In the genomic region with DNA sequence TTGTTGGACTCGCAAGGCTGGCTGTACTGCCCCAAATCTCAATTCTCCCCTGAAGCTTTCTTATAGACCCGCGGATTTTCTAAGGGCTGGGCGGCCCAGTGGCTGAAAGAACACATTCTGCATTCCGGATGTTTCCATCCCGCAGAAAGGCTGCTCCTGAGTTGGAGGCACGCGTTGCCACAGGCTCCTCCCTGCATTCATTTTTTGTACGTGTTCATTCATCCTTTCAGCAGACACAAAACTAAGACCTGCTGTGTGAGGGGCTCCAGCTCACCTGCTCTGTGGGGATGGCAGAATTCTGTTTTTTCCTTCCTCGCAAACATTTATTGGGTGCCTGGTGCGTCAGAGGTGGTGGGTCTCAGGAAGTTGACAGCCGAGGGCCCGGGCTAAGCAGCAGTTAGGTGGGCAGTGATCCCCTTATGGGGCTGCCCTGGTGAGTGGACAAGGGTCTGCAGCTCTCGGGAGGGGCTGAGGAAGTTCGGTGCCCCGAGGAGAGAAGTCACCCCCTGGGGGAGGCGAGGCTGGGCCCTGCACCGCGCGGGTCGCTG, we compare ENCODE assay signal across 12 cellular contexts. TPM values are rescaled to one million over a fixed set of nuclear protein-coding genes. Genes with fewer than 3 reads are reported as not detected.
DNase-seq lines count a peak whose midpoint lies in the region; ATAC-seq and TF ChIP-seq lines count a peak whose summit lies in the region.
"Had no signal": no experiment of that assay in that cellular context is flagged by ENCODE, and none has a peak within 500 bp of the region (broad histone marks: within the 10 kb centered on the region; RNA-seq: fewer than 3 reads in every experiment).

No MANE protein-coding gene starts in this region.

- peak in 1 of 2 donors; percentile 56 for ATAC-seq in lower lobe of right lung

- 62% methylated on average over 21 of the region's 21 CpGs for WGBS in smooth muscle cell (ENCODE audit: low lambda C conversion rate)

- H3K27ac ChIP-seq in RWPE1 (peak overlapping the region; percentile 46), lower lobe of right lung (no peak overlapping the region), smooth muscle cell (ENCODE audit: low read depth) (no peak overlapping the region)

- POLR2A ChIA-PET in RWPE1 (lab: Yijun Ruan, JAX; ENCODE audit: low non-redundant PET): interaction anchor here (0.6 kb wide), 1 partner anchor 171 kb away, joined by 3 read pairs; no protein-coding TSS in a partner anchor

- H3K36me3 ChIP-seq in lower lobe of right lung (peaks cover 9% of the 10 kb centered on the region), smooth muscle cell (ENCODE audit: low read depth) (no peaks in the 10 kb centered on the region)

- H3K9ac ChIP-seq in smooth muscle cell (ENCODE audit: low read depth): no peak overlapping the region

- peaks cover 24% of the 10 kb centered on the region for H4K20me1 ChIP-seq in smooth muscle cell (ENCODE audit: low read depth)

- H3K9me3 ChIP-seq in lower lobe of right lung (no peaks in the 10 kb centered on the region), smooth muscle cell (replicated peaks; ENCODE audit: low read depth) (no peaks in the 10 kb centered on the region)

- no peaks in the 10 kb centered on the region for H3K27me3 ChIP-seq in lower lobe of right lung (ENCODE audit: low read depth)
- H3K27me3 ChIP-seq in smooth muscle cell (ENCODE audit: low read depth): no peaks in the 10 kb centered on the region

- TF ChIP-seq CTCF in RWPE1 (conservative IDR thresholded peaks at IDR 0.05; ENCODE audit: low read depth) (no peak; the same call in 1 of the 2 replicates), lower lobe of right lung (IDR thresholded peaks at IDR 0.05) (no peak), smooth muscle cell (IDR thresholded peaks at IDR 0.05; ENCODE audit: borderline replicate concordance, insufficient read depth, poor library complexity, severe bottlenecking) (no peak)

- no peak for DNase-seq in RWPE1 (ENCODE audit: low spot score)
- peak; percentile 43 for DNase-seq in ecto neural progenitor cell (ENCODE audit: low spot score)
- DNase-seq in lower lobe of right lung: peak; percentile 27
- DNase-seq in smooth muscle cell (lab: John Stamatoyannopoulos, UW; ENCODE audit: unreplicated experiment): no peak
- DNase-seq in kidney tubule cell (ENCODE audit: low spot score): no peak
- no peak for DNase-seq in EL
- no peak for DNase-seq in activated CD4-positive, alpha-beta T cell treated with anti-CD3 and anti-CD28 coated beads for 1 hour
- DNase-seq: activated CD4-positive, CD25-positive, alpha-beta regulatory T cell treated with anti-CD3 and anti-CD28 coated beads, Interleukin-2, amount 50 U/mL, for 72 hours; activated T-cell treated with anti-CD3 and anti-CD28 coated beads, Interleukin-2, amount 50 U/mL, for 24 hours; NCI-H2227 treated with DMSO at 0.1 percent for 48 hours had no signal

- H3K4me1 ChIP-seq in lower lobe of right lung: peaks cover 71% of the 10 kb centered on the region
- H3K4me1 ChIP-seq in smooth muscle cell (ENCODE audit: low read depth): peaks cover 7% of the 10 kb centered on the region

- no peak overlapping the region for H2AFZ ChIP-seq in smooth muscle cell (ENCODE audit: low read depth)

- H3K4me3 ChIP-seq in lower lobe of right lung (peak overlapping the region; percentile 43), smooth muscle cell (peak overlapping the region; percentile 56)

- CTCF ChIA-PET in RWPE1 (lab: Yijun Ruan, JAX): interaction anchor here (0.6 kb wide), 1 partner anchor 1063 kb away, joined by 3 read pairs; no protein-coding TSS in a partner anchor

- peaks cover 6% of the 10 kb centered on the region for H3F3A ChIP-seq in smooth muscle cell (ENCODE audit: low read depth)

- peaks cover 5% of the 10 kb centered on the region for H3K79me2 ChIP-seq in smooth muscle cell (ENCODE audit: low read depth)

- intact Hi-C loops in lower lobe of right lung (cut with DNase I): no loop called here

- H3K4me2 ChIP-seq in smooth muscle cell: peak overlapping the region; percentile 92

RNA-seq across cellular contexts. Expression of gene SHANK3, which starts 23.7 kb away (rescaled TPM):
- total RNA-seq in lower lobe of right lung: 50.6 TPM
- 1.3 and 2.0 TPM in 2 replicates for total RNA-seq in smooth muscle cell
- polyA plus RNA-seq in smooth muscle cell: 1.6 and 1.9 TPM in 2 replicates

RNA-seq across cellular contexts. Expression of gene ACR, which starts 41.7 kb away (rescaled TPM):
- 0.62 TPM for total RNA-seq in lower lobe of right lung
- 0.27 and 1.9 TPM in 2 replicates for total RNA-seq in smooth muscle cell
- polyA plus RNA-seq in smooth muscle cell: not detected in 2 replicates
- total RNA-seq: fibroblast of lung, OCI-LY7 had no signal
- polyA plus RNA-seq: fibroblast of lung had no signal

Comparison
In these comparisons a context has a peak if more than half of its experiments do, and no peak if none do; other contexts are left out.
1. DNase-seq: peak in ecto neural progenitor cell (single experiment) and lower lobe of right lung (single experiment); none in RWPE1 (single experiment), smooth muscle cell (single experiment), kidney tubule cell (single experiment), EL (single experiment) and activated CD4-positive, alpha-beta T cell treated with anti-CD3 and anti-CD28 coated beads for 1 hour (single experiment).
2. RNA of gene SHANK3, which starts 23.7 kb away (total RNA-seq): 50.6 TPM in lower lobe of right lung (single experiment); 1.3 to 2.0 TPM in smooth muscle cell; every median in the first group is over 10 times any median in the second.